In genomic region chr1:8690253-8690525, GRCh38 we compare ENCODE assay signal across 18 cellular contexts.
DNase-seq lines count a peak whose midpoint lies in the region; ATAC-seq, FAIRE-seq and TF ChIP-seq lines count a peak whose summit lies in the region.
"Had no signal": no experiment of that assay in that cellular context is flagged by ENCODE, and none has a peak within 500 bp of the region (broad histone marks: within the 10 kb centered on the region; RNA-seq: fewer than 3 reads in every experiment).

No MANE protein-coding gene starts in this region.

- no peaks in the 10 kb centered on the region for H3K9me1 ChIP-seq in K562 (ENCODE audit: control insufficient read depth, insufficient read depth, low read length)

- no peak overlapping the region for H2BK12ac ChIP-seq in trophoblast cell (ENCODE audit: low read length)

- TF ChIP-seq POLR2A in HepG2 (IDR thresholded peaks at IDR 0.05; ENCODE audit: insufficient read depth in 1 of 2, low read depth in 2 of 2, low read length in 2 of 2) (no peak), right lobe of liver (IDR thresholded peaks at IDR 0.05) (no peak), K562 (conservative IDR thresholded peaks at IDR 0.05) (no peak)

- no peak overlapping the region for H3K18ac ChIP-seq in trophoblast cell (ENCODE audit: low read length)

- no peak overlapping the region for H3K23ac ChIP-seq in trophoblast cell (ENCODE audit: low read length)

- no peak for TF ChIP-seq CTCF in HepG2 (CRISPR knock-in tag; IDR thresholded peaks at IDR 0.05)
- TF ChIP-seq CTCF in right lobe of liver (IDR thresholded peaks at IDR 0.05), result no peak
- no peak for TF ChIP-seq CTCF in K562 (IDR thresholded peaks at IDR 0.05 in 2 of 3, conservative IDR thresholded peaks at IDR 0.05 in 1 of 3; ENCODE audit: insufficient read depth in 2 of 3, low read depth in 1 of 3, low read length in 3 of 3)

- H3K79me2 ChIP-seq in HepG2 (ENCODE audit: insufficient read depth, low read length) (peaks cover 98% of the 10 kb centered on the region), K562 (ENCODE audit: control insufficient read depth, insufficient read depth, low read length) (peaks cover 54% of the 10 kb centered on the region), trophoblast cell (ENCODE audit: control insufficient read depth, insufficient read depth, low read length, poor library complexity) (peaks cover 2% of the 10 kb centered on the region)

- H2AK5ac ChIP-seq in trophoblast cell (ENCODE audit: low read length), result no peak overlapping the region

- H2BK5ac ChIP-seq in trophoblast cell (ENCODE audit: low read depth, low read length, poor library complexity), result no peak overlapping the region

- H3K9ac ChIP-seq in HepG2 (ENCODE audit: insufficient read depth, low read depth, low read length), result no peak overlapping the region
- H3K9ac ChIP-seq in K562 (ENCODE audit: insufficient read depth in 1 of 2, low read depth in 2 of 2, low read length in 2 of 2), result no peak overlapping the region
- H3K9ac ChIP-seq in trophoblast cell (ENCODE audit: low read length), result no peak overlapping the region
- H3K9ac ChIP-seq: BLaER1 had no signal

- H3K27me3 ChIP-seq in HepG2 (ENCODE audit: control insufficient read depth in 1 of 2, insufficient read depth in 2 of 2, low read length in 2 of 2) (no peaks in the 10 kb centered on the region), right lobe of liver (no peaks in the 10 kb centered on the region), K562 (ENCODE audit: control insufficient read depth in 2 of 2, insufficient read depth in 2 of 2, low read length in 2 of 2) (no peaks in the 10 kb centered on the region), trophoblast cell (ENCODE audit: insufficient read depth, low read length) (no peaks in the 10 kb centered on the region)
- H3K27me3 ChIP-seq: BLaER1, MG63 had no signal

- H3K9me3 ChIP-seq in HepG2 (ENCODE audit: low read length) (no peaks in the 10 kb centered on the region), right lobe of liver (no peaks in the 10 kb centered on the region), K562 (replicated peaks; ENCODE audit: control insufficient read depth, insufficient read depth, low read depth, low read length) (no peaks in the 10 kb centered on the region), trophoblast cell (ENCODE audit: insufficient read depth, low read depth, low read length) (no peaks in the 10 kb centered on the region)
- H3K9me3 ChIP-seq: MG63 had no signal

- H4K91ac ChIP-seq in trophoblast cell (ENCODE audit: low read depth, low read length), result no peak overlapping the region

- H3K27ac ChIP-seq in HepG2 (ENCODE audit: extremely low read length, insufficient read depth, low read length), result no peak overlapping the region
- H3K27ac ChIP-seq in right lobe of liver, result no peak overlapping the region
- no peak overlapping the region for H3K27ac ChIP-seq in K562 (ENCODE audit: extremely low read depth, low read depth, low read length)
- no peak overlapping the region for H3K27ac ChIP-seq in trophoblast cell (ENCODE audit: low read depth, low read length)
- H3K27ac ChIP-seq: BLaER1, SK-N-MC had no signal

- TF ChIP-seq RAD21 in HepG2 (CRISPR knock-in tag; IDR thresholded peaks at IDR 0.05) (no peak), K562 (CRISPR knock-in tag; conservative IDR thresholded peaks at IDR 0.05 in 1 of 2, IDR thresholded peaks at IDR 0.05 in 1 of 2) (no peak)

- no peak overlapping the region for H2BK120ac ChIP-seq in trophoblast cell (ENCODE audit: insufficient read depth, low read length, poor library complexity)

- no peaks in the 10 kb centered on the region for H3K79me1 ChIP-seq in trophoblast cell (ENCODE audit: low read length)

- no peak overlapping the region for H4K12ac ChIP-seq in trophoblast cell (ENCODE audit: low read depth, low read length)

- no peak overlapping the region for H3K4me3 ChIP-seq in HepG2 (replicated peaks in 1 of 3; ENCODE audit: insufficient read depth in 1 of 3, low read depth in 2 of 3, low read length in 3 of 3)
- H3K4me3 ChIP-seq in right lobe of liver, result no peak overlapping the region
- no peak overlapping the region for H3K4me3 ChIP-seq in K562
- H3K4me3 ChIP-seq in trophoblast cell (ENCODE audit: low read depth, low read length), result no peak overlapping the region
- H3K4me3 ChIP-seq: BLaER1, MG63, SK-N-MC had no signal

- H3K4me2 ChIP-seq in HepG2 (ENCODE audit: low read depth, low read length) (no peak overlapping the region), K562 (ENCODE audit: insufficient read depth, low read length) (no peak overlapping the region), trophoblast cell (ENCODE audit: low read length) (no peak overlapping the region)
- H3K4me2 ChIP-seq: BLaER1 had no signal

- no peak overlapping the region for H3K14ac ChIP-seq in trophoblast cell (ENCODE audit: low read length)

- POLR2A ChIA-PET in HepG2 (lab: Yijun Ruan, JAX) (interaction anchor here (1.0 kb wide), 1 partner anchor 8 kb away, joined by 3 read pairs; no protein-coding TSS in a partner anchor), K562 (lab: Yijun Ruan, JAX) (interaction anchor here (0.5 to 2.3 kb wide), 4 partner anchors 8 to 193 kb away, joined by 3 to 11 read pairs (median 5); no protein-coding TSS in a partner anchor)

- CTCF ChIA-PET in HepG2 (lab: Yijun Ruan, JAX; ENCODE audit: low intra/inter-chr PET ratio, low total read pairs) (no interaction called here), K562 (lab: Yijun Ruan, JAX; ENCODE audit: low intra/inter-chr PET ratio) (no interaction called here)

- TF ChIP-seq EP300 in HepG2 (IDR thresholded peaks at IDR 0.05; ENCODE audit: low read depth in 2 of 2, low read length in 2 of 2), result no peak
- no peak for TF ChIP-seq EP300 in HepG2 (CRISPR knock-in tag; IDR thresholded peaks at IDR 0.05; ENCODE audit: borderline replicate concordance)
- TF ChIP-seq EP300 in K562 (IDR thresholded peaks at IDR 0.05; ENCODE audit: low read length), result no peak

- intact Hi-C loops in HepG2 (cut with micrococcal nuclease; ENCODE audit: unreplicated experiment) (no loop called here), right lobe of liver (cut with DNase I) (no loop called here), K562 (cut with micrococcal nuclease) (no loop called here)

- WGBS in HepG2 (ENCODE audit: low lambda C conversion rate), result 98% methylated on average over 4 of the region's 4 CpGs
- WGBS in right lobe of liver (ENCODE audit: insufficient coverage, low coverage, low lambda C conversion rate, missing lambda C conversion rate), result 96% methylated on average over 4 of the region's 4 CpGs
- WGBS in K562 (ENCODE audit: insufficient coverage, low coverage, missing lambda C conversion rate), result 75% methylated on average over 4 of the region's 4 CpGs
- whole genome bisulfite sequencing in trophoblast cell (ENCODE audit: extremely low coverage, insufficient coverage, insufficient read length), result no CpG with 5 or more reads among the region's 4 CpGs

- H2AFZ ChIP-seq in HepG2 (ENCODE audit: low read length), result no peak overlapping the region
- no peak overlapping the region for H2AFZ ChIP-seq in K562 (ENCODE audit: low read depth, low read length)
- H2AFZ ChIP-seq in trophoblast cell (ENCODE audit: insufficient read depth, low read length, poor library complexity), result no peak overlapping the region

- no peak for ATAC-seq in HepG2
- no peak for ATAC-seq in right lobe of liver
- peak; percentile 60 for ATAC-seq in K562
- no peak for ATAC-seq in HG03135 (IDR thresholded peaks at IDR 0.05; ENCODE audit: unreplicated experiment)
- ATAC-seq: CD8-positive, alpha-beta T cell had no signal

- no peak for DNase-seq in HepG2 (ENCODE audit: low spot score)
- DNase-seq in right lobe of liver, result no peak
- DNase-seq in K562 (ENCODE audit: extremely low read depth in 1 of 4, low spot score in 3 of 4), result no peak
- DNase-seq in trophoblast cell, result no peak
- no peak for DNase-seq in NCI-H1092 treated with DMSO at 0.1 percent for 48 hours (lab: John Stamatoyannopoulos, UW)
- no peak for DNase-seq in RKO (ENCODE audit: low spot score)
- DNase-seq: Calu3; CD8-positive, alpha-beta T cell; MG63; NCI-H1048; NCI-H146; NCI-H2081; NCI-H526 treated with DMSO at 0.1 percent for 48 hours; SHP77 had no signal

- no peak overlapping the region for H4K8ac ChIP-seq in trophoblast cell (ENCODE audit: low read depth, low read length)

- H3K4ac ChIP-seq in trophoblast cell (ENCODE audit: low read depth, low read length), result peak overlapping the region; percentile 78

- H3K4me1 ChIP-seq in HepG2 (ENCODE audit: insufficient read depth, low read length) (peaks cover 62% of the 10 kb centered on the region), right lobe of liver (no peaks in the 10 kb centered on the region), K562 (replicated peaks in 1 of 2; ENCODE audit: control insufficient read depth in 2 of 2, insufficient read depth in 2 of 2, low read length in 2 of 2) (peaks cover 3 to 5% of the 10 kb centered on the region in 2 experiments; a peak in 2 of 5 replicates), trophoblast cell (ENCODE audit: control insufficient read depth in 1 of 2, insufficient read depth in 2 of 2, low read length in 2 of 2) (no peaks in the 10 kb centered on the region)

- FAIRE-seq in HepG2 (lab: Jason Lieb, UNC) (no peak), K562 (lab: Jason Lieb, UNC) (no peak)
- FAIRE-seq: RCC 7860 had no signal

- H4K20me1 ChIP-seq in HepG2 (ENCODE audit: insufficient read depth, low read length), result peaks cover 55% of the 10 kb centered on the region
- peaks cover 9% of the 10 kb centered on the region; the same call in 1 of the 2 replicates for H4K20me1 ChIP-seq in K562 (replicated peaks; ENCODE audit: control insufficient read depth, insufficient read depth, low read length)

- BruUV-seq in HepG2 (replicated peaks; lab: Mats Ljungman, UMichigan) (no TSS peak), K562 (replicated peaks; lab: Mats Ljungman, UMichigan) (no TSS peak)

- peaks cover 2 to 6% of the 10 kb centered on the region in 2 experiments; a peak in 2 of 5 replicates for H3K36me3 ChIP-seq in HepG2 (replicated peaks in 1 of 2; ENCODE audit: control insufficient read depth in 1 of 2, insufficient read depth in 2 of 2, low read length in 2 of 2)
- H3K36me3 ChIP-seq in right lobe of liver, result no peaks in the 10 kb centered on the region
- H3K36me3 ChIP-seq in K562 (ENCODE audit: control insufficient read depth, insufficient read depth, low read length), result no peaks in the 10 kb centered on the region; the same call in 2 of the 3 replicates
- no peaks in the 10 kb centered on the region for H3K36me3 ChIP-seq in trophoblast cell (ENCODE audit: control insufficient read depth in 1 of 2, insufficient read depth in 2 of 2, low read length in 2 of 2)
- H3K36me3 ChIP-seq: MG63 had no signal

- in situ Hi-C loops in HepG2 (cut with HindIII; ENCODE audit: extremely low pct_ligation_motif_present, low pct_unique_long_range_greater_than_20kb) (no loop called here), K562 (cut with MboI) (no loop called here)

TF ChIP-seq in HepG2, 621 proteins besides CTCF, POLR2A, EP300 and RAD21:
- TF ChIP-seq ZNF264 (CRISPR knock-in tag; IDR thresholded peaks at IDR 0.05) (peak; percentile 98), ISL2 (CRISPR knock-in tag; IDR thresholded peaks at IDR 0.05) (no peak)

TF ChIP-seq in K562, 482 proteins besides CTCF, POLR2A, EP300 and RAD21 (continues in another document):
- TF ChIP-seq HNRNPUL1 (IDR thresholded peaks at IDR 0.05; ENCODE audit: low read length) (no peak), CBX2 (IDR thresholded peaks at IDR 0.05; ENCODE audit: insufficient read depth, low read length, poor library complexity, severe bottlenecking) (no peak), FOXM1 (IDR thresholded peaks at IDR 0.05; ENCODE audit: low read depth) (no peak), FOXM1 (CRISPR knock-in tag; IDR thresholded peaks at IDR 0.05; ENCODE audit: low read depth) (no peak), KDM1A (IDR thresholded peaks at IDR 0.05) (no peak)
